Comparison of ENCODE assay signal across 8 cellular contexts in genomic region chr12:45575823-45576448, GRCh38.
DNase-seq lines count a peak whose midpoint lies in the region; ATAC-seq and TF ChIP-seq lines count a peak whose summit lies in the region.

No MANE protein-coding gene starts in this region.

- H3K14ac ChIP-seq in neuronal stem cell (ENCODE audit: low read length): no peak overlapping the region

- H4K8ac ChIP-seq in neuronal stem cell (ENCODE audit: low read depth, low read length): no peak overlapping the region

- TF ChIP-seq CTCF in spleen (IDR thresholded peaks at IDR 0.05 in 8 of 11, conservative IDR thresholded peaks at IDR 0.05 in 3 of 11): no peak

- no peak overlapping the region for H3K4ac ChIP-seq in neuronal stem cell (ENCODE audit: low read length)

- peak; percentile 73 for ATAC-seq in GM19035 (IDR thresholded peaks at IDR 0.05; ENCODE audit: unreplicated experiment)
- ATAC-seq in HG02884 (IDR thresholded peaks at IDR 0.05; ENCODE audit: unreplicated experiment): peak; percentile 67
- no peak for ATAC-seq in right cardiac atrium

- WGBS in spleen, 5 donors: 31 to 41% (median 36%) methylated on average over 7 of the region's 7 CpGs
- 59% methylated on average over 7 of the region's 7 CpGs for WGBS in right cardiac atrium
- no CpG with 5 or more reads among the region's 7 CpGs for WGBS in neuronal stem cell (ENCODE audit: extremely low coverage in 2 of 2, insufficient read length in 2 of 2, insufficient replicate concordance in 1 of 2), 2 donors

- no peak overlapping the region for H4K91ac ChIP-seq in neuronal stem cell (ENCODE audit: low read depth, low read length, poor library complexity)

- H3K9ac ChIP-seq in neuronal stem cell (ENCODE audit: low read depth, low read length, poor library complexity): no peak overlapping the region

- H3K18ac ChIP-seq in neuronal stem cell (ENCODE audit: low read length): no peak overlapping the region

- peak; percentile 91 for DNase-seq in NOMO-1 treated with dmso at 0.1 percent for 144 hours (lab: John Stamatoyannopoulos, UW; ENCODE audit: unreplicated experiment)
- DNase-seq in spleen: no peak
- DNase-seq in right cardiac atrium: no peak
- DNase-seq in SK-N-DZ (ENCODE audit: low spot score): no peak
- DNase-seq in NCI-H1694 (lab: John Stamatoyannopoulos, UW): no peak
- DNase-seq in neuronal stem cell (ENCODE audit: low spot score): no peak

- no peak overlapping the region for H2AK5ac ChIP-seq in neuronal stem cell (ENCODE audit: low read depth, low read length)

- no peak overlapping the region for H2BK120ac ChIP-seq in neuronal stem cell (ENCODE audit: low read depth, low read length)

- H3K27me3 ChIP-seq in spleen (replicated peaks in 1 of 7) (no peaks in the 10 kb centered on the region), right cardiac atrium (ENCODE audit: control insufficient read depth, insufficient read depth) (no peaks in the 10 kb centered on the region), neuronal stem cell (ENCODE audit: control insufficient read depth in 3 of 3, insufficient read depth in 3 of 3, low read depth in 1 of 3, low read length in 3 of 3) (no peaks in the 10 kb centered on the region)

- H2BK15ac ChIP-seq in neuronal stem cell (ENCODE audit: low read length): no peak overlapping the region

- H2BK12ac ChIP-seq in neuronal stem cell (ENCODE audit: low read length): no peak overlapping the region

- H3K23ac ChIP-seq in neuronal stem cell (ENCODE audit: low read depth, low read length, poor library complexity): no peak overlapping the region

- H2AFZ ChIP-seq in neuronal stem cell (ENCODE audit: low read length): no peak overlapping the region

- no peak overlapping the region for H3K4me3 ChIP-seq in spleen
- no peak overlapping the region for H3K4me3 ChIP-seq in right cardiac atrium (ENCODE audit: low read length)
- no peak overlapping the region for H3K4me3 ChIP-seq in neuronal stem cell (ENCODE audit: low read length in 2 of 2)

- peaks cover 0 to 28% (median 21%) of the 10 kb centered on the region in 6 donors for H3K4me1 ChIP-seq in spleen
- H3K4me1 ChIP-seq in right cardiac atrium (ENCODE audit: control insufficient read depth, insufficient read depth, low read length): no peaks in the 10 kb centered on the region
- peaks cover 0 to 5% of the 10 kb centered on the region in 2 donors for H3K4me1 ChIP-seq in neuronal stem cell (ENCODE audit: control insufficient read depth in 2 of 2, insufficient read depth in 1 of 2, low read depth in 1 of 2, low read length in 2 of 2)

- H3K4me2 ChIP-seq in neuronal stem cell (ENCODE audit: insufficient read depth, low read length, poor library complexity, severe bottlenecking): no peak overlapping the region

- no peak overlapping the region for H2BK5ac ChIP-seq in neuronal stem cell (ENCODE audit: low read length)

- intact Hi-C loops in spleen (cut with DNase I; ENCODE audit: low total_unique reads) (no loop called here), right cardiac atrium (cut with DNase I) (no loop called here)

- H3K9me3 ChIP-seq in spleen (no peaks in the 10 kb centered on the region), right cardiac atrium (ENCODE audit: control insufficient read depth, low read length) (no peaks in the 10 kb centered on the region), neuronal stem cell (replicated peaks in 1 of 2; ENCODE audit: control insufficient read depth in 2 of 2, insufficient read depth in 1 of 2, low read depth in 1 of 2, low read length in 2 of 2) (no peaks in the 10 kb centered on the region)

- H3K79me1 ChIP-seq in neuronal stem cell (ENCODE audit: low read depth, low read length): no peaks in the 10 kb centered on the region

- H3K36me3 ChIP-seq in spleen (no peaks in the 10 kb centered on the region), neuronal stem cell (replicated peaks in 1 of 2; ENCODE audit: control insufficient read depth in 2 of 2, insufficient read depth in 2 of 2, low read length in 2 of 2) (no peaks in the 10 kb centered on the region)

- no peak for TF ChIP-seq POLR2A in spleen (IDR thresholded peaks at IDR 0.05)

- H3K27ac ChIP-seq in spleen (peak overlapping the region in 5 of 8 donors; percentile 16 to 72 (median 32)), right cardiac atrium (ENCODE audit: low read length) (no peak overlapping the region), neuronal stem cell (replicated peaks; ENCODE audit: low read length) (no peak overlapping the region)

Comparison
In these comparisons a context has a peak if more than half of its experiments do, and no peak if none do; other contexts are left out.
1. ATAC-seq: peak in GM19035 (single experiment) and HG02884 (single experiment); none in right cardiac atrium (0 of 2).
2. H3K27ac ChIP-seq: peak in spleen (5 of 8); none in right cardiac atrium (single experiment) and neuronal stem cell (single experiment).